ENCODE assay signal across 12 cellular contexts in genomic region chr3:175274056-175274455, GRCh38.
DNase-seq lines count a peak whose midpoint lies in the region; TF ChIP-seq lines count a peak whose summit lies in the region.
"Had no signal": no experiment of that assay in that cellular context is flagged by ENCODE, and none has a peak within 500 bp of the region (broad histone marks: within the 10 kb centered on the region; RNA-seq: fewer than 3 reads in every experiment).

No MANE protein-coding gene starts in this region.

- CTCF ChIA-PET in HEK293 (lab: Yijun Ruan, JAX): no interaction called here

- intact Hi-C loops in dorsolateral prefrontal cortex (cut with DNase I): no loop called here

- DNase-seq in NCI-H82 (lab: John Stamatoyannopoulos, UW) (peak; percentile 39), NCI-H82 treated with DMSO at 0.1 percent for 48 hours (lab: John Stamatoyannopoulos, UW; ENCODE audit: unreplicated experiment) (no peak), NCI-H2029 (lab: John Stamatoyannopoulos, UW) (peak; percentile 87), cerebellum (ENCODE audit: low spot score) (no peak), RPMI8226 (no peak), dorsolateral prefrontal cortex (no peak), dermis blood vessel endothelial cell (no peak)
- DNase-seq: H9, islet precursor cell, natural killer cell had no signal

- POLR2A ChIA-PET in HEK293 (lab: Yijun Ruan, JAX): no interaction called here

- no peaks in the 10 kb centered on the region for H3K27me3 ChIP-seq in dorsolateral prefrontal cortex

- H3K36me3 ChIP-seq in HEK293 (ENCODE audit: control insufficient read depth in 2 of 2, insufficient read depth in 1 of 2, low read length in 2 of 2): no peaks in the 10 kb centered on the region

- TF ChIP-seq CTCF in HEK293 (tag by site-specific recombination; IDR thresholded peaks at IDR 0.05) (no peak), dorsolateral prefrontal cortex (IDR thresholded peaks at IDR 0.05 in 54 of 56, conservative IDR thresholded peaks at IDR 0.05 in 2 of 56; ENCODE audit: low read depth in 1 of 56, partially characterized antibody in 56 of 56) (no peak)

- H3K9me3 ChIP-seq in HEK293 (ENCODE audit: control insufficient read depth, insufficient read depth, low read depth, low read length): no peaks in the 10 kb centered on the region

- peaks cover 7% of the 10 kb centered on the region; the same call in 1 of the 2 replicates for H3K4me1 ChIP-seq in HEK293 (ENCODE audit: control insufficient read depth, insufficient read depth, low read length)

- no peak overlapping the region for H3K4me3 ChIP-seq in HEK293 (ENCODE audit: low read depth, low read length)
- H3K4me3 ChIP-seq in dorsolateral prefrontal cortex: no peak overlapping the region
- H3K4me3 ChIP-seq: skin epidermis had no signal

- H3K27ac ChIP-seq in HEK293 (ENCODE audit: extremely low read depth, low read depth, low read length): no peak overlapping the region
- H3K27ac ChIP-seq in dorsolateral prefrontal cortex: no peak overlapping the region
- H3K27ac ChIP-seq: skin epidermis had no signal

TF ChIP-seq in HEK293, 187 proteins besides CTCF, POLR2A, EP300 and RAD21:
- TF ChIP-seq MZF1 (tag by site-specific recombination; IDR thresholded peaks at IDR 0.05; ENCODE audit: borderline replicate concordance): 0 out of 2 replicates have a peak, but pooled peaks have one; percentile 30
- TF ChIP-seq ZNF354C (tag by site-specific recombination; IDR thresholded peaks at IDR 0.05; ENCODE audit: borderline replicate concordance, low read depth): no peak
- no peak for TF ChIP-seq ZNF16 (tag by site-specific recombination; IDR thresholded peaks at IDR 0.05; ENCODE audit: low read depth)

Comparison
In these comparisons a context has a peak if more than half of its experiments do, and no peak if none do; other contexts are left out.
1. DNase-seq: peak in NCI-H82 (single experiment) and NCI-H2029 (single experiment); none in NCI-H82 treated with DMSO at 0.1 percent for 48 hours (single experiment), cerebellum (single experiment), RPMI8226 (single experiment), dorsolateral prefrontal cortex (0 of 10) and dermis blood vessel endothelial cell (single experiment).